In the genomic region with DNA sequence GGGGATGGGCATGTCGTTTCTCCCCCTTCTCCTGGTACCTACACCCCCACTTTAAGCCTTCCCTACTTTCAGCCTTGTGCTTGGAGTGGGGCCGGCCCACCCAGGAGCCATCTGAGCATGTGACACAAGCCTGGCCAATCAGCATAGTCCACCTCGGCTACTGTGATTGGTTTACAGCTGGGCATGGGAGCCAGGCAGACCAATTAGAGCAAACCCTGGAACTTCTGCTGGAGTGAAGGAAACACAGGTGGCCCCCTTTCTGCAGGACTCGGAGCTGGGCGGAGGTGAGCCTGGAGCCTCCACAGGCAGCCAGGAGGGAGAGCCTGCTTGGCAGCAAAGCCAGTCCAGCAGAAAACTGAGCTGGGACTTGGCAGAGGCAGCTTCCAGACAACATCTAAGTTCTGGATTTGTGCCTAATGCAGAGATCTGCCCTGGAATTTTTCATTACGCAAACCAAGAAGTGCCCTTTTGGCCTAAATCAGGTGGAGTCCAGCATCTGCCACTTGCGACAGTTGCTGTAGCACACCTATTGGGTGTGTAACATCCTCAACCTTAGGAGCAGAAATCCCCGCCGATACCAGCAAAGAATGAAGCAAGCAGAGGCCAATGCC, we compare ENCODE assay signal across 8 cellular contexts. TPM values are rescaled to one million over a fixed set of nuclear protein-coding genes. Genes with fewer than 3 reads are reported as not detected.
DNase-seq lines count a peak whose midpoint lies in the region; ATAC-seq, FAIRE-seq and TF ChIP-seq lines count a peak whose summit lies in the region.

No MANE protein-coding gene starts in this region.

- no peak overlapping the region for H3K4me3 ChIP-seq in endothelial cell of umbilical vein (replicated peaks in 1 of 3; ENCODE audit: insufficient read depth in 1 of 3, low read depth in 1 of 3, low read length in 3 of 3)
- no peak overlapping the region for H3K4me3 ChIP-seq in muscle layer of colon (ENCODE audit: low read depth in 1 of 2, low read length in 2 of 2)

- H3K9me1 ChIP-seq in endothelial cell of umbilical vein (replicated peaks; ENCODE audit: control insufficient read depth, extremely low read depth, insufficient read depth, low read length): no peaks in the 10 kb centered on the region

- in situ Hi-C loops in Caki2 (cut with HindIII; ENCODE audit: low pct_unique_long_range_greater_than_20kb, low sequenced_read_pairs): no loop called here

- peaks cover 3% of the 10 kb centered on the region for H3K36me3 Mint-ChIP-seq in endothelial cell (ENCODE audit: low read depth, unreplicated experiment)

- H3K9ac ChIP-seq in endothelial cell of umbilical vein (replicated peaks; ENCODE audit: extremely low read depth, insufficient read depth, low read length) (no peak overlapping the region), muscle layer of colon (ENCODE audit: low read length) (no peak overlapping the region)

- TF ChIP-seq POLR2A in endothelial cell of umbilical vein (IDR thresholded peaks at IDR 0.05; ENCODE audit: low read depth, low read length): no peak

- H3K36me3 ChIP-seq in endothelial cell of umbilical vein (ENCODE audit: control insufficient read depth in 2 of 2, extremely low read depth in 1 of 2, insufficient read depth in 2 of 2, low read length in 2 of 2) (no peaks in the 10 kb centered on the region), muscle layer of colon (ENCODE audit: insufficient read depth, low read length) (no peaks in the 10 kb centered on the region)

- no peaks in the 10 kb centered on the region for H3K79me2 ChIP-seq in endothelial cell of umbilical vein (ENCODE audit: control insufficient read depth, insufficient read depth, low read length)

- dilution Hi-C loops in endothelial cell of umbilical vein (cut with MboI; ENCODE audit: extremely low pct_ligation_motif_present, low sequenced_read_pairs): no loop called here

- no peak for FAIRE-seq in endothelial cell of umbilical vein (lab: Jason Lieb, UNC)

- BruUV-seq in endothelial cell of umbilical vein (replicated peaks; lab: Mats Ljungman, UMichigan): no TSS peak

- POLR2A ChIA-PET in endothelial cell of umbilical vein (lab: Charles Lee): no interaction called here

- H3K27me3 ChIP-seq in endothelial cell of umbilical vein (ENCODE audit: control insufficient read depth in 2 of 2, insufficient read depth in 2 of 2, low read length in 2 of 2) (no peaks in the 10 kb centered on the region), muscle layer of colon (ENCODE audit: control insufficient read depth in 1 of 2, insufficient read depth in 2 of 2, low read length in 2 of 2) (no peaks in the 10 kb centered on the region)

- intact Hi-C loops in endothelial cell of umbilical vein (cut with micrococcal nuclease): no loop called here

- peaks cover 7% of the 10 kb centered on the region for H3K27me3 Mint-ChIP-seq in endothelial cell (ENCODE audit: unreplicated experiment)

- no peak overlapping the region for H3K4me3 Mint-ChIP-seq in endothelial cell (ENCODE audit: unreplicated experiment)

- H3K27ac ChIP-seq in endothelial cell of umbilical vein (ENCODE audit: insufficient read depth, low read depth, low read length): no peak overlapping the region
- H3K27ac ChIP-seq in muscle layer of colon (ENCODE audit: low read depth, low read length): peak overlapping the region; percentile 35

- peaks cover 2% of the 10 kb centered on the region for H3K4me1 Mint-ChIP-seq in endothelial cell (ENCODE audit: unreplicated experiment)

- CTCF ChIA-PET in endothelial cell of umbilical vein (lab: Charles Lee): no interaction called here

- no peaks in the 10 kb centered on the region for H4K20me1 ChIP-seq in endothelial cell of umbilical vein (replicated peaks; ENCODE audit: control insufficient read depth, extremely low read depth, insufficient read depth, low read length)

- no peak overlapping the region for H2AFZ ChIP-seq in endothelial cell of umbilical vein (ENCODE audit: low read depth, low read length)

- H3K4me1 ChIP-seq in endothelial cell of umbilical vein (ENCODE audit: control insufficient read depth, extremely low read depth, insufficient read depth, low read length) (no peaks in the 10 kb centered on the region), muscle layer of colon (ENCODE audit: insufficient read depth, low read length) (peaks cover 9% of the 10 kb centered on the region)

- TF ChIP-seq CTCF in endothelial cell of umbilical vein (IDR thresholded peaks at IDR 0.05; ENCODE audit: extremely low read depth in 1 of 2, insufficient read depth in 1 of 2, low read depth in 1 of 2, low read length in 2 of 2) (no peak), endothelial cell (IDR thresholded peaks at IDR 0.05; ENCODE audit: unreplicated experiment) (no peak)

- no peak overlapping the region for H3K4me2 ChIP-seq in endothelial cell of umbilical vein (ENCODE audit: insufficient read depth, low read length)

- no peaks in the 10 kb centered on the region for H3K9me3 Mint-ChIP-seq in endothelial cell (ENCODE audit: unreplicated experiment)

- DNase-seq in Caki2 (ENCODE audit: low read depth) (peak; percentile 39), NCI-H446 treated with DMSO at 0.1 percent for 48 hours (lab: John Stamatoyannopoulos, UW) (peak; percentile 19), endothelial cell of umbilical vein (ENCODE audit: low read depth, low spot score) (peak; percentile 24), endothelial cell (ENCODE audit: low spot score) (no peak), NOMO-1 (lab: John Stamatoyannopoulos, UW; ENCODE audit: unreplicated experiment in 2 of 2) (no peak)

- ATAC-seq in GM19467 (IDR thresholded peaks at IDR 0.05; ENCODE audit: unreplicated experiment) (no peak), GM21528 (IDR thresholded peaks at IDR 0.05; ENCODE audit: low FRiP score, unreplicated experiment) (no peak)

- no peaks in the 10 kb centered on the region for H3K9me3 ChIP-seq in endothelial cell of umbilical vein (replicated peaks; ENCODE audit: control insufficient read depth, insufficient read depth, low read length)
- H3K9me3 ChIP-seq in muscle layer of colon (ENCODE audit: low read length): no peaks in the 10 kb centered on the region

- H3K27ac Mint-ChIP-seq in endothelial cell (ENCODE audit: unreplicated experiment): no peak overlapping the region

TF ChIP-seq in endothelial cell of umbilical vein, 7 proteins besides CTCF, POLR2A, EP300 and RAD21:
- TF ChIP-seq GATA2 (IDR thresholded peaks at IDR 0.05; ENCODE audit: insufficient read depth, insufficient read length, low read depth, low read length) (no peak), JUN (IDR thresholded peaks at IDR 0.05; ENCODE audit: borderline replicate concordance, insufficient read depth, insufficient read length, low read depth) (no peak), FOS (IDR thresholded peaks at IDR 0.05; ENCODE audit: borderline replicate concordance, insufficient read depth, low read length) (no peak), MYC (IDR thresholded peaks at IDR 0.05; ENCODE audit: low read depth, low read length) (no peak), MAX (IDR thresholded peaks at IDR 0.05; ENCODE audit: insufficient read depth, insufficient read length) (no peak), EZH2 (IDR thresholded peaks at IDR 0.05; ENCODE audit: borderline replicate concordance, low read depth, low read length, severe bottlenecking) (no peak), POLR2AphosphoS5 (IDR thresholded peaks at IDR 0.05; ENCODE audit: insufficient read depth, low read depth, low read length) (no peak)

RNA-seq across cellular contexts. Expression of gene SCARB1, which starts 59.5 kb away (rescaled TPM):
- total RNA-seq in Caki2 (2014; rRNA removed; shearing (Covaris generic); ENCODE audit: low replicate concordance): 83.6 and 119 TPM in 2 replicates
- total RNA-seq in endothelial cell of umbilical vein: 125 TPM in 2 replicates
- 133 and 141 TPM in 2 replicates for polyA plus RNA-seq in endothelial cell of umbilical vein
- polyA plus RNA-seq in endothelial cell of umbilical vein (2011; cell fraction: cytosol; rRNA removed): 88.9 and 96.7 TPM in 2 replicates
- polyA plus RNA-seq in endothelial cell of umbilical vein (2011; cell fraction: nucleus; rRNA removed): 99.8 and 106 TPM in 2 replicates
- polyA plus RNA-seq in endothelial cell of umbilical vein (2012): 97.9 and 111 TPM in 2 replicates
- 101 and 103 TPM in 2 replicates for polyA minus RNA-seq in endothelial cell of umbilical vein
- 54.0 TPM for polyA minus RNA-seq in endothelial cell of umbilical vein (2011; cell fraction: cytosol; rRNA and poly(A)+ RNA removed)
- polyA minus RNA-seq in endothelial cell of umbilical vein (2011; cell fraction: nucleus; rRNA and poly(A)+ RNA removed): 34.3 and 35.2 TPM in 2 replicates
- total RNA-seq in endothelial cell (ENCODE audit: unreplicated experiment): 16.9 TPM

Comparison
In these comparisons a context has a peak if more than half of its experiments do, and no peak if none do; other contexts are left out.
1. DNase-seq: peak in Caki2 (single experiment), NCI-H446 treated with DMSO at 0.1 percent for 48 hours (single experiment) and endothelial cell of umbilical vein (single experiment); none in endothelial cell (single experiment) and NOMO-1 (0 of 2).